7 cellular contexts compared by ENCODE assay signal in genomic region chr2:70132244-70133126, GRCh38. TPM values are rescaled to one million over a fixed set of nuclear protein-coding genes. Genes with fewer than 3 reads are reported as not detected.
DNase-seq lines count a peak whose midpoint lies in the region; ATAC-seq and TF ChIP-seq lines count a peak whose summit lies in the region.

No MANE protein-coding gene starts in this region.

- H2AFZ ChIP-seq in GM23248 = peak overlapping the region; percentile 92
- H2AFZ ChIP-seq in MM.1S (ENCODE audit: low read length) = peak overlapping the region; percentile 66
- H2AFZ ChIP-seq in SK-N-SH (ENCODE audit: low read depth) = peak overlapping the region; percentile 92

- H3K36me3 ChIP-seq in GM23248 (ENCODE audit: low read depth) (no peaks in the 10 kb centered on the region), MM.1S (replicated peaks; ENCODE audit: insufficient read depth, low read length) (no peaks in the 10 kb centered on the region), SK-N-SH (replicated peaks in 1 of 2; ENCODE audit: control insufficient read depth in 1 of 2, insufficient read depth in 2 of 2, low read length in 1 of 2) (no peaks in the 10 kb centered on the region), lower lobe of right lung (no peaks in the 10 kb centered on the region), testis (ENCODE audit: low read depth, missing control alignments) (no peaks in the 10 kb centered on the region)

- TF ChIP-seq CTCF in GM12864 (IDR thresholded peaks at IDR 0.05; ENCODE audit: low read depth, low read length, missing control alignments) = no peak
- TF ChIP-seq CTCF in MM.1S (IDR thresholded peaks at IDR 0.05; ENCODE audit: low read length) = no peak
- TF ChIP-seq CTCF in SK-N-SH (IDR thresholded peaks at IDR 0.05) = 0 out of 2 replicates have a peak, but pooled peaks have one; percentile 10
- TF ChIP-seq CTCF in coronary artery (IDR thresholded peaks at IDR 0.05) = no peak
- TF ChIP-seq CTCF in lower lobe of right lung (IDR thresholded peaks at IDR 0.05) = no peak
- TF ChIP-seq CTCF in testis (IDR thresholded peaks at IDR 0.05) = no peak

- H3K27ac ChIP-seq in GM23248 (peak overlapping the region; percentile 92), MM.1S (ENCODE audit: low read length) (peak overlapping the region; percentile 82), SK-N-SH (ENCODE audit: low read depth in 2 of 2, low read length in 1 of 2) (peak overlapping the region; percentile 84 to 88), coronary artery (peak overlapping the region; percentile 85 to 90), lower lobe of right lung (peak overlapping the region; percentile 91), testis (peak overlapping the region; percentile 86 to 89)

- H3K9ac ChIP-seq in GM23248 (peak overlapping the region; percentile 84), MM.1S (ENCODE audit: low read length) (peak overlapping the region; percentile 80), SK-N-SH (peak overlapping the region; percentile 74)

- in situ Hi-C loops in GM23248 (cut with MboI) = no loop called here

- H3F3A ChIP-seq in GM23248 (ENCODE audit: insufficient read depth) (peaks cover 39% of the 10 kb centered on the region), MM.1S (ENCODE audit: insufficient read depth, low read length) (peaks cover 13% of the 10 kb centered on the region), SK-N-SH (replicated peaks; ENCODE audit: insufficient read depth) (peaks cover 31% of the 10 kb centered on the region)

- ATAC-seq in lower lobe of right lung = peak; percentile 83 to 91

- peak overlapping the region; percentile 79 for H3K4me2 ChIP-seq in GM23248 (ENCODE audit: unreplicated experiment)
- H3K4me2 ChIP-seq in MM.1S (ENCODE audit: low read depth, low read length) = peak overlapping the region; percentile 89
- peak overlapping the region; percentile 77 for H3K4me2 ChIP-seq in SK-N-SH

- CTCF ChIA-PET in SK-N-SH (lab: Yijun Ruan, JAX) = interaction anchor here (0.6 to 1.6 kb wide), 2 partner anchors 9 to 10 kb away, joined by 3 to 6 read pairs; no protein-coding TSS in a partner anchor

- no peaks in the 10 kb centered on the region for H3K9me2 ChIP-seq in GM23248 (ENCODE audit: insufficient read depth)
- no peaks in the 10 kb centered on the region for H3K9me2 ChIP-seq in MM.1S (replicated peaks; ENCODE audit: insufficient read depth, low read length)
- H3K9me2 ChIP-seq in SK-N-SH = no peaks in the 10 kb centered on the region

- TF ChIP-seq POLR2A in testis (IDR thresholded peaks at IDR 0.05) = no peak

- H3K79me2 ChIP-seq in GM23248 (ENCODE audit: insufficient read depth) (no peaks in the 10 kb centered on the region), MM.1S (ENCODE audit: low read length) (no peaks in the 10 kb centered on the region), SK-N-SH (ENCODE audit: insufficient read depth) (no peaks in the 10 kb centered on the region)

- TF ChIP-seq EP300 in SK-N-SH (IDR thresholded peaks at IDR 0.05; ENCODE audit: borderline replicate concordance in 1 of 2, low read depth in 1 of 2, low read length in 1 of 2) = no peak

- TF ChIP-seq RAD21 in SK-N-SH (IDR thresholded peaks at IDR 0.05; ENCODE audit: low read length) = no peak

- peaks cover 32% of the 10 kb centered on the region for H3K4me1 ChIP-seq in GM23248 (ENCODE audit: insufficient read depth)
- H3K4me1 ChIP-seq in MM.1S (ENCODE audit: low read length) = peaks cover 20% of the 10 kb centered on the region
- H3K4me1 ChIP-seq in SK-N-SH (ENCODE audit: control insufficient read depth in 1 of 2, insufficient read depth in 2 of 2, low read depth in 1 of 2, low read length in 1 of 2) = peaks cover 8 to 35% of the 10 kb centered on the region in 2 experiments; a peak in 3 of 4 replicates
- peaks cover 67% of the 10 kb centered on the region for H3K4me1 ChIP-seq in lower lobe of right lung
- H3K4me1 ChIP-seq in testis = peaks cover 33% of the 10 kb centered on the region

- intact Hi-C loops in lower lobe of right lung (cut with DNase I) (no loop called here), testis (cut with DNase I; ENCODE audit: low total_unique reads) (no loop called here)

- H3K4me3 ChIP-seq in GM12864 (ENCODE audit: low read depth, low read length) (peak overlapping the region; percentile 49), GM23248 (peak overlapping the region; percentile 61), MM.1S (ENCODE audit: low read length) (peak overlapping the region; percentile 49), SK-N-SH (ENCODE audit: low read depth in 2 of 2, low read length in 1 of 2) (peak overlapping the region in 1 of 2 experiments; percentile 11; a peak in 1 of 4 replicates), coronary artery (peak overlapping the region; percentile 64), lower lobe of right lung (peak overlapping the region; percentile 50), testis (peak overlapping the region; percentile 9 to 44)

- 2% methylated on average over 8 of the region's 8 CpGs for WGBS in GM23248 (ENCODE audit: low coverage in 1 of 2, low lambda C conversion rate in 2 of 2, missing lambda C conversion rate in 2 of 2), 2 experiments
- WGBS in SK-N-SH (ENCODE audit: low lambda C conversion rate) = 39% methylated on average over 8 of the region's 8 CpGs
- WGBS in testis, 2 donors = 24 to 29% methylated on average over 8 of the region's 8 CpGs

- DNase-seq in GM12864 (ENCODE audit: low read depth) = no peak
- DNase-seq in GM23248 = peak; percentile 82
- DNase-seq in MM.1S = peak; percentile 67
- peak; percentile 44 for DNase-seq in SK-N-SH
- no peak for DNase-seq in coronary artery (ENCODE audit: low spot score)
- DNase-seq in lower lobe of right lung = peak; percentile 48
- DNase-seq in testis = peak; percentile 56

- H3K9me3 ChIP-seq in GM23248 (ENCODE audit: low read depth) (no peaks in the 10 kb centered on the region), MM.1S (replicated peaks; ENCODE audit: insufficient read depth, low read length) (no peaks in the 10 kb centered on the region), SK-N-SH (no peaks in the 10 kb centered on the region), lower lobe of right lung (no peaks in the 10 kb centered on the region), testis (no peaks in the 10 kb centered on the region)

- POLR2A ChIA-PET in SK-N-SH (lab: Yijun Ruan, JAX) = interaction anchor here (1.0 to 1.2 kb wide), 4 partner anchors 9 to 43 kb away, joined by 3 to 6 read pairs (median 3); no protein-coding TSS in a partner anchor

- H3K27me3 ChIP-seq in GM23248 (replicated peaks; ENCODE audit: insufficient read depth) = no peaks in the 10 kb centered on the region
- no peaks in the 10 kb centered on the region for H3K27me3 ChIP-seq in MM.1S (replicated peaks; ENCODE audit: insufficient read depth, low read length)
- no peaks in the 10 kb centered on the region for H3K27me3 ChIP-seq in SK-N-SH (ENCODE audit: insufficient read depth)
- no peaks in the 10 kb centered on the region for H3K27me3 ChIP-seq in lower lobe of right lung (ENCODE audit: low read depth)
- H3K27me3 ChIP-seq in testis = no peaks in the 10 kb centered on the region

- no peaks in the 10 kb centered on the region for H4K20me1 ChIP-seq in GM23248 (ENCODE audit: insufficient read depth)
- H4K20me1 ChIP-seq in MM.1S (ENCODE audit: insufficient read depth, low read length) = no peaks in the 10 kb centered on the region
- no peaks in the 10 kb centered on the region for H4K20me1 ChIP-seq in SK-N-SH (ENCODE audit: insufficient read depth)

TF ChIP-seq in SK-N-SH, 30 proteins besides CTCF, POLR2A, EP300 and RAD21:
- TF ChIP-seq MAX (IDR thresholded peaks at IDR 0.05; ENCODE audit: low read depth) (peak; percentile 46; the same call in 1 of the 2 replicates), TAF1 (IDR thresholded peaks at IDR 0.05; ENCODE audit: borderline replicate concordance, low read depth, low read length) (peak; percentile 61; the same call in 1 of the 2 replicates), EZH2phosphoT487 (IDR thresholded peaks at IDR 0.05; ENCODE audit: borderline replicate concordance, low read depth) (no peak)
TF ChIP-seq in SK-N-SH: peak in this region for 2.

RNA-seq across cellular contexts. Expression of gene PCBP1, which starts 45.2 kb away (rescaled TPM):
- 23.8 and 29.8 TPM in 2 replicates for total RNA-seq in GM23248 (2014; rRNA removed; shearing (Covaris generic))
- polyA plus RNA-seq in GM23248 (2016; fragmentation: Nextera tagmentation; extraction: Ambion mirVana) (163 and 167 TPM in 2 replicates), SK-N-SH (2012; rRNA removed) (60.7 and 94.0 TPM in 2 replicates), testis (ENCODE audit: insufficient read depth, low read depth, low replicate concordance) (270 TPM)
- polyA plus RNA-seq in SK-N-SH (2012; cell fraction: cytosol; rRNA removed) = 79.9 and 99.1 TPM in 2 replicates
- polyA plus RNA-seq in SK-N-SH (2012; cell fraction: nucleus; rRNA removed) = 61.4 and 69.9 TPM in 2 replicates
- total RNA-seq in lower lobe of right lung (308 TPM), testis (100 to 1,000 TPM; 144 to 200 TPM)

RNA-seq across cellular contexts. Expression of gene C2orf42, which starts 58.3 kb away (rescaled TPM):
- total RNA-seq in GM23248 (2014; rRNA removed; shearing (Covaris generic)) = 23.2 and 25.5 TPM in 2 replicates
- polyA plus RNA-seq in GM23248 (2016; fragmentation: Nextera tagmentation; extraction: Ambion mirVana) = 15.5 and 15.7 TPM in 2 replicates
- 5.1 and 6.8 TPM in 2 replicates for polyA plus RNA-seq in SK-N-SH (2012; rRNA removed)
- polyA plus RNA-seq in SK-N-SH (2012; cell fraction: cytosol; rRNA removed) = 5.1 and 7.2 TPM in 2 replicates
- polyA plus RNA-seq in SK-N-SH (2012; cell fraction: nucleus; rRNA removed) = 7.8 and 10.7 TPM in 2 replicates
- total RNA-seq in lower lobe of right lung = 18.0 TPM
- total RNA-seq in testis = 10 to 100 TPM; 61.6 to 94.4 TPM
- 175 TPM for polyA plus RNA-seq in testis (ENCODE audit: insufficient read depth, low read depth, low replicate concordance)

Comparison
In these comparisons a context has a peak if more than half of its experiments do, and no peak if none do; other contexts are left out.
1. DNase-seq: peak in GM23248 (single experiment), MM.1S (single experiment), SK-N-SH (single experiment), lower lobe of right lung (single experiment) and testis (single experiment); none in GM12864 (single experiment) and coronary artery (single experiment).
2. Peak in every context shown above with its lines, with median percentiles within 50 percentile points of each other: H2AFZ ChIP-seq, H3K27ac ChIP-seq, H3K4me2 ChIP-seq and H3K9ac ChIP-seq.